ENCODE assay signal across 14 cellular contexts in the genomic region with DNA sequence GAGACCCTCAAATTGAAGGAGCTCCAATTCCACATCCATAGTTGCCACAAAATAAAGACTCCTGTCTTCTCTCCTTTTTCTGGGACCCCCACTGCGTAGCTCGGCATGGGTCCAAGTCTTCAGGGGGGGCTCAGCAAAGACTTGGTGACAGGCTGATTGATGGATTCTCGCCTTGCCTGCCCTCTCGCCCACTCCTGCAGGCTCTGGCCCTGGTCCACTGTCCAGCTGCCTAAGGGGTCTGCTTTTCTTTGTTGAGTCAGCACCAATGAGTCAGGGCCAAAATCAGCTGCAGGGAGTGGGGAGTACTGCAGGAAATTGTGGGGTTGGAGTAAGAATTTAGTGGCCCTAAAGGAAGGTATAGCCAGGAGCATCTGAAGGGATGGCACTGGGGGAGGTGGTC.
"Had no signal": no experiment of that assay in that cellular context is flagged by ENCODE, and none has a peak within 500 bp of the region (broad histone marks: within the 10 kb centered on the region; RNA-seq: fewer than 3 reads in every experiment).

No MANE protein-coding gene starts in this region.

- H3K27ac Mint-ChIP-seq: activated CD4-positive, alpha-beta T cell treated with anti-CD3 and anti-CD28 coated beads, Interleukin-2, amount 10 ng/mL, durations not matched to agents 7 days and 5 days; stimulated activated memory B cell treated with anti-CD40 and anti-IgM and Interleukin-4, amounts not matched to agents 10 μg/mL and 1 μg/mL and 100 μg/mL, for 72 hours; T-helper 17 cell had no signal

- H3K4me3 Mint-ChIP-seq: activated CD4-positive, alpha-beta T cell treated with anti-CD3 and anti-CD28 coated beads, Interleukin-2, amount 10 ng/mL, durations not matched to agents 7 days and 5 days; stimulated activated memory B cell treated with anti-CD40 and anti-IgM and Interleukin-4, amounts not matched to agents 10 μg/mL and 1 μg/mL and 100 μg/mL, for 72 hours; T-helper 17 cell had no signal

- H3K36me3 Mint-ChIP-seq: stimulated activated memory B cell treated with anti-CD40 and anti-IgM and Interleukin-4, amounts not matched to agents 10 μg/mL and 1 μg/mL and 100 μg/mL, for 72 hours had no signal

- DNase-seq: activated CD4-positive, alpha-beta T cell treated with anti-CD3 and anti-CD28 coated beads, Interleukin-2, amount 10 ng/mL, durations not matched to agents 7 days and 5 days; activated CD4-positive, CD25-positive, alpha-beta regulatory T cell; activated naive CD4-positive, alpha-beta T cell treated with anti-CD3 and anti-CD28 coated beads, Interleukin-2, amount 50 U/mL, for 16 hours; amniotic stem cell; colonic mucosa; effector CD4-positive, alpha-beta T cell; gastrocnemius medialis; heart right ventricle; islet precursor cell; T-helper 17 cell; transverse colon had no signal

- H3K4me1 Mint-ChIP-seq: activated CD4-positive, alpha-beta T cell treated with anti-CD3 and anti-CD28 coated beads, Interleukin-2, amount 10 ng/mL, durations not matched to agents 7 days and 5 days; stimulated activated memory B cell treated with anti-CD40 and anti-IgM and Interleukin-4, amounts not matched to agents 10 μg/mL and 1 μg/mL and 100 μg/mL, for 72 hours; T-helper 17 cell had no signal

- H3K36me3 ChIP-seq: colonic mucosa, gastrocnemius medialis, heart right ventricle, right atrium auricular region, transverse colon had no signal

- H3K27ac ChIP-seq: cardiac muscle cell, colonic mucosa, gastrocnemius medialis, heart right ventricle, right atrium auricular region, transverse colon had no signal

- H3K9me3 Mint-ChIP-seq: activated CD4-positive, alpha-beta T cell treated with anti-CD3 and anti-CD28 coated beads, Interleukin-2, amount 10 ng/mL, durations not matched to agents 7 days and 5 days had no signal

- H3K27me3 Mint-ChIP-seq: activated CD4-positive, alpha-beta T cell treated with anti-CD3 and anti-CD28 coated beads, Interleukin-2, amount 10 ng/mL, durations not matched to agents 7 days and 5 days; stimulated activated memory B cell treated with anti-CD40 and anti-IgM and Interleukin-4, amounts not matched to agents 10 μg/mL and 1 μg/mL and 100 μg/mL, for 72 hours; T-helper 17 cell had no signal

- H3K4me1 ChIP-seq: colonic mucosa, transverse colon had no signal

- H3K9me3 ChIP-seq: colonic mucosa, gastrocnemius medialis, right atrium auricular region, transverse colon had no signal

- H3K27me3 ChIP-seq: cardiac muscle cell, colonic mucosa, gastrocnemius medialis, heart right ventricle, right atrium auricular region, transverse colon had no signal

- H3K4me3 ChIP-seq: cardiac muscle cell, colonic mucosa, gastrocnemius medialis, heart right ventricle, right atrium auricular region, transverse colon had no signal
